12 cellular contexts compared by ENCODE assay signal in genomic region chr13:28637714-28638355, GRCh38. TPM values are rescaled to one million over a fixed set of nuclear protein-coding genes. Genes with fewer than 3 reads are reported as not detected.
A peak's percentile ranks its signal among the peaks of the same experiment; 100 is the strongest.
DNase-seq lines count a peak whose midpoint lies in the region; ATAC-seq and TF ChIP-seq lines count a peak whose summit lies in the region.
"Had no signal": no experiment of that assay in that cellular context is flagged by ENCODE, and none has a peak within 500 bp of the region (broad histone marks: within the 10 kb centered on the region; RNA-seq: fewer than 3 reads in every experiment).

No MANE protein-coding gene starts in this region.

- DNase-seq in right atrium auricular region (ENCODE audit: low spot score) (no peak), NCI-H1092 (lab: John Stamatoyannopoulos, UW) (no peak), GM19240 (ENCODE audit: insufficient read length, low spot score) (no peak), NCI-H1930 (lab: John Stamatoyannopoulos, UW) (no peak)
- DNase-seq: NCI-H2171, nucleus accumbens, uterus had no signal

- H3K27ac ChIP-seq in ACC112 (ENCODE audit: low read depth, low read length), result no peak overlapping the region
- peak overlapping the region; percentile 35 for H3K27ac ChIP-seq in KOPT-K1 (ENCODE audit: low read depth, low read length, poor library complexity, severe bottlenecking)
- H3K27ac ChIP-seq in right atrium auricular region, result peak overlapping the region; percentile 43 to 58

- H3K9me3 ChIP-seq in KOPT-K1 (ENCODE audit: insufficient read depth, low read length, poor library complexity, severe bottlenecking) (no peaks in the 10 kb centered on the region), right atrium auricular region (no peaks in the 10 kb centered on the region)
- H3K9me3 ChIP-seq: uterus had no signal

- H3K4me3 ChIP-seq in ACC112 (ENCODE audit: low read depth, low read length), result peak overlapping the region; percentile 20; the same call in 1 of the 2 replicates
- no peak overlapping the region for H3K4me3 ChIP-seq in right atrium auricular region
- H3K4me3 ChIP-seq: uterus had no signal

- ATAC-seq in GM18868 (IDR thresholded peaks at IDR 0.05; ENCODE audit: unreplicated experiment) (peak; percentile 47), HG03460 (IDR thresholded peaks at IDR 0.05; ENCODE audit: unreplicated experiment) (no peak)
- ATAC-seq: activated CD4-positive, CD25-positive, alpha-beta regulatory T cell treated with anti-CD3 and anti-CD28 coated beads, Interleukin-2, amount 50 U/mL, for 24 hours had no signal

- no peaks in the 10 kb centered on the region for H3K36me3 ChIP-seq in ACC112 (ENCODE audit: insufficient read depth, low read length)
- no peaks in the 10 kb centered on the region for H3K36me3 ChIP-seq in KOPT-K1 (ENCODE audit: insufficient read depth, low read length)
- H3K36me3 ChIP-seq in right atrium auricular region, result no peaks in the 10 kb centered on the region
- H3K36me3 ChIP-seq: uterus had no signal

- no peaks in the 10 kb centered on the region for H3K79me2 ChIP-seq in ACC112 (ENCODE audit: control insufficient read depth, insufficient read depth, low read length, unreplicated experiment)

- H3K4me1 ChIP-seq in ACC112 (ENCODE audit: control insufficient read depth, insufficient read depth, low read length, unreplicated experiment) (peaks cover 8% of the 10 kb centered on the region), right atrium auricular region (peaks cover 0 to 21% of the 10 kb centered on the region in 2 donors)
- H3K4me1 ChIP-seq: uterus had no signal

- no peak for TF ChIP-seq CTCF in right atrium auricular region (IDR thresholded peaks at IDR 0.05)

- H3K27me3 ChIP-seq in ACC112 (ENCODE audit: insufficient read depth, low read length), result no peaks in the 10 kb centered on the region
- no peaks in the 10 kb centered on the region for H3K27me3 ChIP-seq in right atrium auricular region
- H3K27me3 ChIP-seq: uterus had no signal

- H2AFZ ChIP-seq in ACC112 (ENCODE audit: low read length, unreplicated experiment), result no peak overlapping the region

RNA-seq across cellular contexts. Expression of gene POMP, which starts 21.1 kb away (rescaled TPM):
- 10 to 100 TPM; 88.2 to 93.7 TPM for total RNA-seq in right atrium auricular region
